21 cellular contexts compared by ENCODE assay signal in genomic region chr6:38271081-38271480, GRCh38.
DNase-seq lines count a peak whose midpoint lies in the region; ATAC-seq and TF ChIP-seq lines count a peak whose summit lies in the region.
"Had no signal": no experiment of that assay in that cellular context is flagged by ENCODE, and none has a peak within 500 bp of the region (broad histone marks: within the 10 kb centered on the region; RNA-seq: fewer than 3 reads in every experiment).

No MANE protein-coding gene starts in this region.

- no peaks in the 10 kb centered on the region for H3K36me3 Mint-ChIP-seq in activated T-helper 1 cell treated with anti-CD3 and anti-CD28 coated beads, Interleukin-12 subunit alpha, Interleukin-12 subunit beta, Interleukin-2, Interleukin-4 antibody, amounts not matched to agents 30 ng/mL and 10 ng/mL and 1 ng/mL, durations not matched to agents 14 hours and 24 hours and 36 hours (ENCODE audit: low read depth)

- no peak for ATAC-seq in HG03039 (IDR thresholded peaks at IDR 0.05; ENCODE audit: unreplicated experiment)
- ATAC-seq: activated CD4-positive, alpha-beta T cell treated with anti-CD3 and anti-CD28 coated beads for 36 hours; activated T-cell treated with anti-CD3 and anti-CD28 coated beads, Interleukin-2, amount 50 U/mL, for 4 hours; GM12878; stimulated activated naive CD8-positive, alpha-beta T cell treated with anti-CD3 and anti-CD28 coated beads, Interleukin-15, Interleukin-2, amounts not matched to agents 100 U/mL and 50 U/mL, for 24 hours had no signal

- no peaks in the 10 kb centered on the region for H3K27me3 Mint-ChIP-seq in activated T-helper 1 cell treated with anti-CD3 and anti-CD28 coated beads, Interleukin-12 subunit alpha, Interleukin-12 subunit beta, Interleukin-2, Interleukin-4 antibody, amounts not matched to agents 30 ng/mL and 10 ng/mL and 1 ng/mL, durations not matched to agents 14 hours and 24 hours and 36 hours (ENCODE audit: insufficient read depth)
- H3K27me3 Mint-ChIP-seq: activated CD4-positive, alpha-beta T cell treated with anti-CD3 and anti-CD28 coated beads for 36 hours; CD8-positive, alpha-beta memory T cell; central memory CD8-positive, alpha-beta T cell had no signal

- H4K20me1 ChIP-seq in SK-N-SH (ENCODE audit: insufficient read depth) (no peaks in the 10 kb centered on the region), smooth muscle cell (ENCODE audit: low read depth) (no peaks in the 10 kb centered on the region)

- H3K36me3 ChIP-seq in SK-N-SH (replicated peaks in 1 of 2; ENCODE audit: control insufficient read depth in 1 of 2, insufficient read depth in 2 of 2, low read length in 1 of 2) (no peaks in the 10 kb centered on the region), smooth muscle cell (ENCODE audit: low read depth) (no peaks in the 10 kb centered on the region)
- H3K36me3 ChIP-seq: tibial artery had no signal

- H3K4me3 ChIP-seq in SK-N-SH (ENCODE audit: low read depth in 2 of 2, low read length in 1 of 2) (no peak overlapping the region), smooth muscle cell (no peak overlapping the region)
- H3K4me3 ChIP-seq: GM12878, tibial artery had no signal

- H3K27ac Mint-ChIP-seq in activated T-helper 1 cell treated with anti-CD3 and anti-CD28 coated beads, Interleukin-12 subunit alpha, Interleukin-12 subunit beta, Interleukin-2, Interleukin-4 antibody, amounts not matched to agents 30 ng/mL and 10 ng/mL and 1 ng/mL, durations not matched to agents 14 hours and 24 hours and 36 hours, result no peak overlapping the region
- H3K27ac Mint-ChIP-seq: activated CD4-positive, alpha-beta T cell treated with anti-CD3 and anti-CD28 coated beads for 36 hours; activated naive CD4-positive, alpha-beta T cell treated with anti-CD3 and anti-CD28 coated beads for 36 hours had no signal

- H3K9me2 ChIP-seq in SK-N-SH, result no peaks in the 10 kb centered on the region

- H3K9ac ChIP-seq in SK-N-SH (no peak overlapping the region), smooth muscle cell (ENCODE audit: low read depth) (no peak overlapping the region)

- H3K27me3 ChIP-seq in SK-N-SH (ENCODE audit: insufficient read depth) (no peaks in the 10 kb centered on the region), smooth muscle cell (ENCODE audit: low read depth) (no peaks in the 10 kb centered on the region)
- H3K27me3 ChIP-seq: tibial artery had no signal

- no peak for TF ChIP-seq RAD21 in SK-N-SH (IDR thresholded peaks at IDR 0.05; ENCODE audit: low read length)

- H3K4me3 Mint-ChIP-seq in activated T-helper 1 cell treated with anti-CD3 and anti-CD28 coated beads, Interleukin-12 subunit alpha, Interleukin-12 subunit beta, Interleukin-2, Interleukin-4 antibody, amounts not matched to agents 30 ng/mL and 10 ng/mL and 1 ng/mL, durations not matched to agents 14 hours and 24 hours and 36 hours, result no peak overlapping the region
- H3K4me3 Mint-ChIP-seq: activated CD4-positive, alpha-beta T cell treated with anti-CD3 and anti-CD28 coated beads for 36 hours; activated naive CD4-positive, alpha-beta T cell treated with anti-CD3 and anti-CD28 coated beads for 36 hours; activated T-cell treated with anti-CD3 and anti-CD28 coated beads, Interleukin-2, amount 50 U/mL, for 4 hours; CD8-positive, alpha-beta memory T cell; central memory CD8-positive, alpha-beta T cell had no signal

- H3K27ac ChIP-seq in SK-N-SH (ENCODE audit: low read depth in 2 of 2, low read length in 1 of 2), result peak overlapping the region in 1 of 2 experiments; percentile 66; a peak in 3 of 4 replicates
- H3K27ac ChIP-seq in smooth muscle cell (ENCODE audit: low read depth), result peak overlapping the region; percentile 38
- H3K27ac ChIP-seq: epithelial cell of prostate, tibial artery had no signal

- H3F3A ChIP-seq in SK-N-SH (replicated peaks; ENCODE audit: insufficient read depth) (peaks cover 7% of the 10 kb centered on the region), smooth muscle cell (ENCODE audit: low read depth) (no peaks in the 10 kb centered on the region)

- no peaks in the 10 kb centered on the region for H3K4me1 Mint-ChIP-seq in activated T-helper 1 cell treated with anti-CD3 and anti-CD28 coated beads, Interleukin-12 subunit alpha, Interleukin-12 subunit beta, Interleukin-2, Interleukin-4 antibody, amounts not matched to agents 30 ng/mL and 10 ng/mL and 1 ng/mL, durations not matched to agents 14 hours and 24 hours and 36 hours (ENCODE audit: low read depth)
- H3K4me1 Mint-ChIP-seq: activated CD4-positive, alpha-beta T cell treated with anti-CD3 and anti-CD28 coated beads for 36 hours had no signal

- H3K4me1 ChIP-seq in SK-N-SH (ENCODE audit: control insufficient read depth in 1 of 2, insufficient read depth in 2 of 2, low read depth in 1 of 2, low read length in 1 of 2), result peaks cover 30 to 45% of the 10 kb centered on the region in 2 experiments
- H3K4me1 ChIP-seq in smooth muscle cell (ENCODE audit: low read depth), result peaks cover 9% of the 10 kb centered on the region

- POLR2A ChIA-PET in SK-N-SH (lab: Yijun Ruan, JAX), result no interaction called here

- intact Hi-C loops in activated T-helper 1 cell treated with anti-CD3 and anti-CD28 coated beads, Interleukin-12 subunit alpha, Interleukin-12 subunit beta, Interleukin-2, Interleukin-4 antibody, amounts not matched to agents 30 ng/mL and 10 ng/mL and 1 ng/mL, durations not matched to agents 14 hours and 24 hours and 36 hours (cut with micrococcal nuclease), result no loop called here

- H3K79me2 ChIP-seq in SK-N-SH (ENCODE audit: insufficient read depth) (no peaks in the 10 kb centered on the region; the same call in 1 of the 2 replicates), smooth muscle cell (ENCODE audit: low read depth) (no peaks in the 10 kb centered on the region)

- no peaks in the 10 kb centered on the region for H3K9me3 Mint-ChIP-seq in activated T-helper 1 cell treated with anti-CD3 and anti-CD28 coated beads, Interleukin-12 subunit alpha, Interleukin-12 subunit beta, Interleukin-2, Interleukin-4 antibody, amounts not matched to agents 30 ng/mL and 10 ng/mL and 1 ng/mL, durations not matched to agents 14 hours and 24 hours and 36 hours
- H3K9me3 Mint-ChIP-seq: activated naive CD4-positive, alpha-beta T cell treated with anti-CD3 and anti-CD28 coated beads for 36 hours; activated T-cell treated with anti-CD3 and anti-CD28 coated beads, Interleukin-2, amount 50 U/mL, for 4 hours; CD8-positive, alpha-beta memory T cell; central memory CD8-positive, alpha-beta T cell had no signal

- peak overlapping the region; percentile 21 for H3K4me2 ChIP-seq in SK-N-SH
- H3K4me2 ChIP-seq in smooth muscle cell, result peak overlapping the region; percentile 44

- TF ChIP-seq EP300 in SK-N-SH (IDR thresholded peaks at IDR 0.05; ENCODE audit: borderline replicate concordance in 1 of 2, low read depth in 1 of 2, low read length in 1 of 2), result no peak

- TF ChIP-seq CTCF in SK-N-SH (IDR thresholded peaks at IDR 0.05), result peak; percentile 28
- no peak for TF ChIP-seq CTCF in smooth muscle cell (IDR thresholded peaks at IDR 0.05; ENCODE audit: borderline replicate concordance, insufficient read depth, poor library complexity, severe bottlenecking)

- H3K9me3 ChIP-seq in SK-N-SH (no peaks in the 10 kb centered on the region), smooth muscle cell (replicated peaks; ENCODE audit: low read depth) (no peaks in the 10 kb centered on the region)
- H3K9me3 ChIP-seq: tibial artery had no signal

- DNase-seq in H4 (ENCODE audit: low spot score) (peak; percentile 31), SK-N-SH (no peak), fibroblast of peridontal ligament (ENCODE audit: extremely low read depth) (peak; percentile 63), smooth muscle cell (lab: John Stamatoyannopoulos, UW; ENCODE audit: unreplicated experiment) (no peak), occipital lobe (lab: John Stamatoyannopoulos, UW) (no peak)
- no peak for DNase-seq in activated T-helper 1 cell treated with anti-CD3 and anti-CD28 coated beads, Interleukin-12 subunit alpha, Interleukin-12 subunit beta, Interleukin-2, Interleukin-4 antibody, amounts not matched to agents 30 ng/mL and 10 ng/mL and 1 ng/mL, durations not matched to agents 14 hours and 24 hours and 36 hours (ENCODE audit: low spot score)
- DNase-seq: activated CD4-positive, alpha-beta T cell treated with anti-CD3 and anti-CD28 coated beads for 36 hours; activated naive CD4-positive, alpha-beta T cell treated with anti-CD3 and anti-CD28 coated beads for 36 hours; activated T-cell treated with anti-CD3 and anti-CD28 coated beads, Interleukin-2, amount 50 U/mL, for 4 hours; CD8-positive, alpha-beta memory T cell; DMS153; hypothalamus; NCI-H1694; stimulated activated CD4-positive, alpha-beta T cell treated with anti-CD3 and anti-CD28 coated beads, Interleukin-12 subunit alpha, Interleukin-12 subunit beta, amount 100 ng/mL, for 4 hours; stimulated activated CD4-positive, alpha-beta T cell treated with anti-CD3 and anti-CD28 coated beads, Interleukin-4, amount 100 ng/mL, for 4 hours; stimulated activated naive CD8-positive, alpha-beta T cell treated with anti-CD3 and anti-CD28 coated beads, Interleukin-15, Interleukin-2, amounts not matched to agents 100 U/mL and 50 U/mL, for 24 hours; tibial artery had no signal

- CTCF ChIA-PET in SK-N-SH (lab: Yijun Ruan, JAX), result interaction anchor here (0.9 kb wide), 1 partner anchor 8 kb away, joined by 3 read pairs; no protein-coding TSS in a partner anchor

- H2AFZ ChIP-seq in SK-N-SH (ENCODE audit: low read depth) (no peak overlapping the region), smooth muscle cell (ENCODE audit: low read depth) (no peak overlapping the region)

TF ChIP-seq in SK-N-SH, 30 proteins besides CTCF, POLR2A, EP300 and RAD21 (continues in another document):
- TF ChIP-seq RCOR1 (IDR thresholded peaks at IDR 0.05; ENCODE audit: low read length) (no peak), TCF12 (IDR thresholded peaks at IDR 0.05) (peak; percentile 35; the same call in 1 of the 2 replicates), MXI1 (IDR thresholded peaks at IDR 0.05; ENCODE audit: low read depth, low read length) (no peak)
- TF ChIP-seq, protein P1, sequence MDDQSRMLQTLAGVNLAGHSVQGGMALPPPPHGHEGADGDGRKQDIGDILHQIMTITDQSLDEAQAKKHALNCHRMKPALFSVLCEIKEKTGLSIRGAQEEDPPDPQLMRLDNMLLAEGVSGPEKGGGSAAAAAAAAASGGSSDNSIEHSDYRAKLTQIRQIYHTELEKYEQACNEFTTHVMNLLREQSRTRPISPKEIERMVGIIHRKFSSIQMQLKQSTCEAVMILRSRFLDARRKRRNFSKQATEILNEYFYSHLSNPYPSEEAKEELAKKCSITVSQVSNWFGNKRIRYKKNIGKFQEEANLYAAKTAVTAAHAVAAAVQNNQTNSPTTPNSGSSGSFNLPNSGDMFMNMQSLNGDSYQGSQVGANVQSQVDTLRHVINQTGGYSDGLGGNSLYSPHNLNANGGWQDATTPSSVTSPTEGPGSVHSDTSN (IDR thresholded peaks at IDR 0.05), result 0 out of 2 replicates have a peak, but pooled peaks have one; percentile 12

Comparison
In these comparisons a context has a peak if more than half of its experiments do, and no peak if none do; other contexts are left out.
1. DNase-seq: peak in H4 (single experiment) and fibroblast of peridontal ligament (single experiment); none in SK-N-SH (single experiment), smooth muscle cell (single experiment), activated T-helper 1 cell treated with anti-CD3 and anti-CD28 coated beads, Interleukin-12 subunit alpha, Interleukin-12 subunit beta, Interleukin-2, Interleukin-4 antibody, amounts not matched to agents 30 ng/mL and 10 ng/mL and 1 ng/mL, durations not matched to agents 14 hours and 24 hours and 36 hours (single experiment) and occipital lobe (single experiment).